16 cellular contexts compared by ENCODE assay signal in the genomic region with DNA sequence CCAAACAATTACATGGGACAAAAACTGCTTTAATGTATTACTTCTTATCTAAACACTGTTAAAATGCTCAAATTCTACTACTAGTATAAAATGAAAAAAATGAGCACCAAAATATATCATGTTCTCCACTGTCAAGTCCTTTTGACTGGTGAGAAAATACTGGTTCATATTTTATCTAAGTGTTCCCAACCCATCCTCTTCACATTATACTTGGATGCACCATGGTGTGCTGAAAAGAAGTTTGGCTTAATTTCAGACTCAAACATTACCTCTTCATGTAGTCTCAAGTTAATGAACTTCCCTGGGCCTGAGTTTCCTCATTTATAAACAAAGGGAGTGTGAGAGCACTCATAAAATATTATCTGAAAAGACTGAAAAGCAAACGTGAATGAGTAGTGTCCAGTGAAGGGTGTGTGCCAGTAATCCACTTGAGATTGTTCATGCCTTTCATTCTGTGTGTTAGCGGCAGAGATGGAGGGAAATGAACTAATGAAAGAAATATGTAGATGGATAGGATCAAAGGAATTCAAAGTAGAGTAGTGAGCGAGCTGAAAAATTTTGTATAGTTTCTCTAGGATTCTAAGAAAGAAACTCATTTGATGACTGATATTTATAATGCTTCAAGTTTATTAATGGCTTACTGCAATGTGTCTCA.
DNase-seq lines count a peak whose midpoint lies in the region; ATAC-seq and TF ChIP-seq lines count a peak whose summit lies in the region.
"Had no signal": no experiment of that assay in that cellular context is flagged by ENCODE, and none has a peak within 500 bp of the region (broad histone marks: within the 10 kb centered on the region; RNA-seq: fewer than 3 reads in every experiment).

No MANE protein-coding gene starts in this region.

- DNase-seq in DMS153 (lab: John Stamatoyannopoulos, UW): peak; percentile 35
- no peak for DNase-seq in DMS153 treated with DMSO at 0.1 percent for 48 hours (lab: John Stamatoyannopoulos, UW; ENCODE audit: unreplicated experiment)
- DNase-seq in NCI-H1092 (lab: John Stamatoyannopoulos, UW): peak; percentile 6
- DNase-seq in astrocyte of the hippocampus (ENCODE audit: low read depth, low spot score): peak; percentile 69
- no peak for DNase-seq in omental fat pad (ENCODE audit: low spot score)
- DNase-seq in stimulated activated CD4-positive, alpha-beta T cell treated with anti-CD3 and anti-CD28 coated beads, Interleukin-4, amount 100 ng/mL, for 1 hour: no peak
- no peak for DNase-seq in stimulated activated CD4-positive, alpha-beta T cell treated with anti-CD3 and anti-CD28 coated beads, Interleukin-1b, Interleukin-23, amount 100 ng/mL, for 48 hours
- DNase-seq in GDM1 (lab: John Stamatoyannopoulos, UW): no peak
- DNase-seq: CD8-positive, alpha-beta T cell; hippocampal formation; left colon; naive B cell; substantia nigra; WERI-Rb-1 had no signal

- ATAC-seq in omental fat pad (ENCODE audit: low FRiP score): peak; percentile 62
- ATAC-seq: CD8-positive, alpha-beta T cell; esophagus mucosa; left colon; Panc1 had no signal

- TF ChIP-seq CTCF in omental fat pad (IDR thresholded peaks at IDR 0.05): no peak

Comparison
In these comparisons a context has a peak if more than half of its experiments do, and no peak if none do; other contexts are left out.
1. DNase-seq: peak in DMS153 (single experiment), NCI-H1092 (single experiment) and astrocyte of the hippocampus (single experiment); none in DMS153 treated with DMSO at 0.1 percent for 48 hours (single experiment), omental fat pad (single experiment), stimulated activated CD4-positive, alpha-beta T cell treated with anti-CD3 and anti-CD28 coated beads, Interleukin-4, amount 100 ng/mL, for 1 hour (single experiment), stimulated activated CD4-positive, alpha-beta T cell treated with anti-CD3 and anti-CD28 coated beads, Interleukin-1b, Interleukin-23, amount 100 ng/mL, for 48 hours (single experiment) and GDM1 (single experiment).